In genomic region chr19:58543826-58544590, GRCh38 we compare ENCODE assay signal across 1 cellular context.
A peak's percentile ranks its signal among the peaks of the same experiment; 100 is the strongest.
TF ChIP-seq lines count a peak whose summit lies in the region.

TRIM28 (plus strand) TSS chr19:58544064; CDS start chr19:58544758, 694 bp downstream.

TF ChIP-seq in HepG2, 621 proteins besides CTCF, POLR2A, EP300 and RAD21 (continued from another document and continues in another):
- TF ChIP-seq ZNF318 (CRISPR knock-in tag; IDR thresholded peaks at IDR 0.05), result no peak
- TF ChIP-seq RELA (CRISPR knock-in tag; IDR thresholded peaks at IDR 0.05), result no peak
- TF ChIP-seq TFE3 (CRISPR knock-in tag; IDR thresholded peaks at IDR 0.05), result no peak
- 0 out of 2 replicates have a peak, but pooled peaks have one; percentile 39 for TF ChIP-seq ZNF225 (CRISPR knock-in tag; IDR thresholded peaks at IDR 0.05)
- no peak; the same call in 1 of the 2 replicates for TF ChIP-seq RARA (CRISPR knock-in tag; IDR thresholded peaks at IDR 0.05)
- no peak for TF ChIP-seq ZNF670 (CRISPR knock-in tag; IDR thresholded peaks at IDR 0.05; ENCODE audit: borderline replicate concordance)
- no peak for TF ChIP-seq MIER2 (CRISPR knock-in tag; IDR thresholded peaks at IDR 0.05)
- TF ChIP-seq, protein P1, sequence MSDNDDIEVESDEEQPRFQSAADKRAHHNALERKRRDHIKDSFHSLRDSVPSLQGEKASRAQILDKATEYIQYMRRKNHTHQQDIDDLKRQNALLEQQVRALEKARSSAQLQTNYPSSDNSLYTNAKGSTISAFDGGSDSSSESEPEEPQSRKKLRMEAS (IDR thresholded peaks at IDR 0.05), result peak; percentile 78
- TF ChIP-seq ZSCAN9 (CRISPR knock-in tag; IDR thresholded peaks at IDR 0.05; ENCODE audit: borderline replicate concordance), result peak; percentile 20; the same call in 1 of the 2 replicates
- 0 out of 2 replicates have a peak, but pooled peaks have one; percentile 36 for TF ChIP-seq ZNF546 (CRISPR knock-in tag; conservative IDR thresholded peaks at IDR 0.05)
- TF ChIP-seq NCOA2 (CRISPR knock-in tag; IDR thresholded peaks at IDR 0.05), result peak; percentile 27; the same call in 1 of the 2 replicates
- 0 out of 2 replicates have a peak, but pooled peaks have one; percentile 9 for TF ChIP-seq BCL6 (CRISPR knock-in tag; IDR thresholded peaks at IDR 0.05)
- TF ChIP-seq, protein P2, sequence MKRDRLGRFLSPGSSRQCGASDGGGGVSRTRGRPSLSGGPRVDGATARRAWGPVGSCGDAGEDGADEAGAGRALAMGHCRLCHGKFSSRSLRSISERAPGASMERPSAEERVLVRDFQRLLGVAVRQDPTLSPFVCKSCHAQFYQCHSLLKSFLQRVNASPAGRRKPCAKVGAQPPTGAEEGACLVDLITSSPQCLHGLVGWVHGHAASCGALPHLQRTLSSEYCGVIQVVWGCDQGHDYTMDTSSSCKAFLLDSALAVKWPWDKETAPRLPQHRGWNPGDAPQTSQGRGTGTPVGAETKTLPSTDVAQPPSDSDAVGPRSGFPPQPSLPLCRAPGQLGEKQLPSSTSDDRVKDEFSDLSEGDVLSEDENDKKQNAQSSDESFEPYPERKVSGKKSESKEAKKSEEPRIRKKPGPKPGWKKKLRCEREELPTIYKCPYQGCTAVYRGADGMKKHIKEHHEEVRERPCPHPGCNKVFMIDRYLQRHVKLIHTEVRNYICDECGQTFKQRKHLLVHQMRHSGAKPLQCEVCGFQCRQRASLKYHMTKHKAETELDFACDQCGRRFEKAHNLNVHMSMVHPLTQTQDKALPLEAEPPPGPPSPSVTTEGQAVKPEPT (CRISPR knock-in tag; IDR thresholded peaks at IDR 0.05; ENCODE audit: low read depth), result peak; percentile 61; the same call in 1 of the 2 replicates
- TF ChIP-seq GTF3A (CRISPR knock-in tag; conservative IDR thresholded peaks at IDR 0.05), result no peak
- 0 out of 2 replicates have a peak, but pooled peaks have one; percentile 38 for TF ChIP-seq ZZZ3 (CRISPR knock-in tag; IDR thresholded peaks at IDR 0.05; ENCODE audit: borderline replicate concordance)
- TF ChIP-seq, protein P3, sequence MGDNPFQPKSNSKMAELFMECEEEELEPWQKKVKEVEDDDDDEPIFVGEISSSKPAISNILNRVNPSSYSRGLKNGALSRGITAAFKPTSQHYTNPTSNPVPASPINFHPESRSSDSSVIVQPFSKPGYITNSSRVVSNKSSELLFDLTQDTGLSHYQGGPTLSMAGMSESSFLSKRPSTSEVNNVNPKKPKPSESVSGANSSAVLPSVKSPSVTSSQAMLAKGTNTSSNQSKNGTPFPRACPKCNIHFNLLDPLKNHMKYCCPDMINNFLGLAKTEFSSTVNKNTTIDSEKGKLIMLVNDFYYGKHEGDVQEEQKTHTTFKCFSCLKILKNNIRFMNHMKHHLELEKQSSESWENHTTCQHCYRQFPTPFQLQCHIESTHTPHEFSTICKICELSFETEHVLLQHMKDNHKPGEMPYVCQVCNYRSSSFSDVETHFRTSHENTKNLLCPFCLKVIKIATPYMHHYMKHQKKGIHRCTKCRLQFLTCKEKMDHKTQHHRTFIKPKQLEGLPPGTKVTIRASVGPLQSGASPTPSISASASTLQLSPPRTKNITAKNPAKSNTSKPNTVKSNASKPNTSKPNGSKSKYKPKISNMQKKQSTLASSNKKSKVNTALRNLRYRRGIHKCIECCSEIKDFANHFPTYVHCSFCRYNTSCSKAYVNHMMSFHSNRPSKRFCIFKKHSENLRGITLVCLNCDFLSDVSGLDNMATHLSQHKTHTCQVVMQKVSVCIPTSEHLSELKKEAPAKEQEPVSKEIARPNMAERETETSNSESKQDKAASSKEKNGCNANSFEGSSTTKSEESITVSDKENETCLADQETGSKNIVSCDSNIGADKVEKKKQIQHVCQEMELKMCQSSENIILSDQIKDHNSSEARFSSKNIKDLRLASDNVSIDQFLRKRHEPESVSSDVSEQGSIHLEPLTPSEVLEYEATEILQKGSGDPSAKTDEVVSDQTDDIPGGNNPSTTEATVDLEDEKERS (CRISPR knock-in tag; IDR thresholded peaks at IDR 0.05), result no peak
- no peak for TF ChIP-seq ZNF468 (CRISPR knock-in tag; IDR thresholded peaks at IDR 0.05)
- no peak for TF ChIP-seq MBNL3 (CRISPR knock-in tag; conservative IDR thresholded peaks at IDR 0.05)
- no peak; the same call in 1 of the 2 replicates for TF ChIP-seq ZMYM4 (CRISPR knock-in tag; IDR thresholded peaks at IDR 0.05)
- TF ChIP-seq NKX3-1 (CRISPR knock-in tag; IDR thresholded peaks at IDR 0.05), result peak; percentile 80; the same call in 1 of the 2 replicates
- no peak for TF ChIP-seq ZNF33B (CRISPR knock-in tag; IDR thresholded peaks at IDR 0.05)
- no peak for TF ChIP-seq PRDM4 (CRISPR knock-in tag; IDR thresholded peaks at IDR 0.05; ENCODE audit: borderline replicate concordance)
- no peak for TF ChIP-seq RNF219 (CRISPR knock-in tag; IDR thresholded peaks at IDR 0.05)
- peak; percentile 84; the same call in 1 of the 2 replicates for TF ChIP-seq ZNF124 (CRISPR knock-in tag; IDR thresholded peaks at IDR 0.05)
- no peak for TF ChIP-seq FOXK2 (IDR thresholded peaks at IDR 0.05)
- TF ChIP-seq KDM2A (CRISPR knock-in tag; IDR thresholded peaks at IDR 0.05; ENCODE audit: borderline replicate concordance, low read depth), result peak; percentile 64
- TF ChIP-seq TRIM24 (CRISPR knock-in tag; IDR thresholded peaks at IDR 0.05), result no peak
- no peak for TF ChIP-seq MAF1 (CRISPR knock-in tag; IDR thresholded peaks at IDR 0.05; ENCODE audit: borderline replicate concordance)
- no peak for TF ChIP-seq MLLT10 (CRISPR knock-in tag; IDR thresholded peaks at IDR 0.05)
- TF ChIP-seq RCOR2 (CRISPR knock-in tag; IDR thresholded peaks at IDR 0.05), result no peak
- TF ChIP-seq ATF7 (IDR thresholded peaks at IDR 0.05), result peak; percentile 81
- TF ChIP-seq ATF7 (CRISPR knock-in tag; IDR thresholded peaks at IDR 0.05), result no peak; the same call in 1 of the 2 replicates
- no peak for TF ChIP-seq FOXO4 (CRISPR knock-in tag; conservative IDR thresholded peaks at IDR 0.05)
- TF ChIP-seq, protein P4, sequence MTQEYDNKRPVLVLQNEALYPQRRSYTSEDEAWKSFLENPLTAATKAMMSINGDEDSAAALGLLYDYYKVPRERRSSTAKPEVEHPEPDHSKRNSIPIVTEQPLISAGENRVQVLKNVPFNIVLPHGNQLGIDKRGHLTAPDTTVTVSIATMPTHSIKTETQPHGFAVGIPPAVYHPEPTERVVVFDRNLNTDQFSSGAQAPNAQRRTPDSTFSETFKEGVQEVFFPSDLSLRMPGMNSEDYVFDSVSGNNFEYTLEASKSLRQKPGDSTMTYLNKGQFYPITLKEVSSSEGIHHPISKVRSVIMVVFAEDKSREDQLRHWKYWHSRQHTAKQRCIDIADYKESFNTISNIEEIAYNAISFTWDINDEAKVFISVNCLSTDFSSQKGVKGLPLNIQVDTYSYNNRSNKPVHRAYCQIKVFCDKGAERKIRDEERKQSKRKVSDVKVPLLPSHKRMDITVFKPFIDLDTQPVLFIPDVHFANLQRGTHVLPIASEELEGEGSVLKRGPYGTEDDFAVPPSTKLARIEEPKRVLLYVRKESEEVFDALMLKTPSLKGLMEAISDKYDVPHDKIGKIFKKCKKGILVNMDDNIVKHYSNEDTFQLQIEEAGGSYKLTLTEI (CRISPR knock-in tag; conservative IDR thresholded peaks at IDR 0.05), result no peak
- no peak for TF ChIP-seq ZNF550 (CRISPR knock-in tag; IDR thresholded peaks at IDR 0.05; ENCODE audit: borderline replicate concordance)
